In genomic region chr1:55067022-55067781, GRCh38 we compare ENCODE assay signal across 12 cellular contexts. TPM values are rescaled to one million over a fixed set of nuclear protein-coding genes. Genes with fewer than 3 reads are reported as not detected.
DNase-seq lines count a peak whose midpoint lies in the region; ATAC-seq and TF ChIP-seq lines count a peak whose summit lies in the region.
"Had no signal": no experiment of that assay in that cellular context is flagged by ENCODE, and none has a peak within 500 bp of the region (broad histone marks: within the 10 kb centered on the region; RNA-seq: fewer than 3 reads in every experiment).

No MANE protein-coding gene starts in this region.

- no peak for ATAC-seq in activated CD4-positive, alpha-beta T cell treated with anti-CD3 and anti-CD28 coated beads for 36 hours
- ATAC-seq in T-helper 17 cell, result no peak

- H3K27me3 Mint-ChIP-seq in activated CD4-positive, alpha-beta T cell treated with anti-CD3 and anti-CD28 coated beads for 36 hours, result no peaks in the 10 kb centered on the region
- H3K27me3 Mint-ChIP-seq in T-helper 17 cell, result no peaks in the 10 kb centered on the region
- peaks cover 3% of the 10 kb centered on the region for H3K27me3 Mint-ChIP-seq in endothelial cell (ENCODE audit: unreplicated experiment)

- no peaks in the 10 kb centered on the region for H3K9me3 ChIP-seq in T-helper 17 cell (ENCODE audit: control insufficient read depth, low read length, poor library complexity, severe bottlenecking)
- H3K9me3 ChIP-seq: tibial artery had no signal

- peaks cover 50% of the 10 kb centered on the region for H3K36me3 Mint-ChIP-seq in activated CD4-positive, alpha-beta T cell treated with anti-CD3 and anti-CD28 coated beads for 36 hours (ENCODE audit: low read depth)
- peaks cover 27% of the 10 kb centered on the region for H3K36me3 Mint-ChIP-seq in T-helper 17 cell (ENCODE audit: low read depth)
- H3K36me3 Mint-ChIP-seq in endothelial cell (ENCODE audit: low read depth, unreplicated experiment), result peaks cover 38% of the 10 kb centered on the region

- intact Hi-C loops in activated CD4-positive, alpha-beta T cell treated with anti-CD3 and anti-CD28 coated beads for 36 hours (cut with DNase I, micrococcal nuclease), result no loop called here

- peak overlapping the region; percentile 42 for H3K27ac Mint-ChIP-seq in activated CD4-positive, alpha-beta T cell treated with anti-CD3 and anti-CD28 coated beads for 36 hours
- peak overlapping the region; percentile 62 for H3K27ac Mint-ChIP-seq in T-helper 17 cell
- no peak overlapping the region for H3K27ac Mint-ChIP-seq in endothelial cell (ENCODE audit: unreplicated experiment)

- no peak overlapping the region for H3K27ac ChIP-seq in substantia nigra (ENCODE audit: low read depth, low read length, poor library complexity, severe bottlenecking)
- H3K27ac ChIP-seq: tibial artery had no signal

- no peaks in the 10 kb centered on the region for H3K4me1 Mint-ChIP-seq in activated CD4-positive, alpha-beta T cell treated with anti-CD3 and anti-CD28 coated beads for 36 hours
- peaks cover 13% of the 10 kb centered on the region for H3K4me1 Mint-ChIP-seq in T-helper 17 cell
- peaks cover 3% of the 10 kb centered on the region for H3K4me1 Mint-ChIP-seq in endothelial cell (ENCODE audit: unreplicated experiment)

- CTCF ChIA-PET in activated CD4-positive, alpha-beta T cell treated with anti-CD3 and anti-CD28 coated beads for 36 hours (lab: Charles Lee), result interaction anchor here (1.1 kb wide), 1 partner anchor 51 kb away, joined by 4 read pairs; no protein-coding TSS in a partner anchor

- POLR2A ChIA-PET in activated CD4-positive, alpha-beta T cell treated with anti-CD3 and anti-CD28 coated beads for 36 hours (lab: Charles Lee), result no interaction called here

- no peaks in the 10 kb centered on the region for H3K9me3 Mint-ChIP-seq in activated CD4-positive, alpha-beta T cell treated with anti-CD3 and anti-CD28 coated beads for 36 hours (ENCODE audit: low read depth)
- H3K9me3 Mint-ChIP-seq in endothelial cell (ENCODE audit: unreplicated experiment), result no peaks in the 10 kb centered on the region

- H3K4me3 Mint-ChIP-seq in activated CD4-positive, alpha-beta T cell treated with anti-CD3 and anti-CD28 coated beads for 36 hours, result no peak overlapping the region
- no peak overlapping the region for H3K4me3 Mint-ChIP-seq in T-helper 17 cell
- no peak overlapping the region for H3K4me3 Mint-ChIP-seq in endothelial cell (ENCODE audit: unreplicated experiment)

- no peak for DNase-seq in activated CD4-positive, alpha-beta T cell treated with anti-CD3 and anti-CD28 coated beads for 36 hours
- DNase-seq in activated CD4-positive, alpha-beta T cell treated with anti-CD3 and anti-CD28 coated beads for 48 hours, result no peak
- DNase-seq in T-helper 17 cell (no peak), hippocampal formation (lab: John Stamatoyannopoulos, UW) (peak; percentile 82 to 89), substantia nigra (lab: John Stamatoyannopoulos, UW) (peak in 46 of 49 donors; percentile 16 to 95 (median 78)), DMS153 (lab: John Stamatoyannopoulos, UW) (no peak), HPDE6-E6E7 (ENCODE audit: extremely low spot score) (no peak), endothelial cell (ENCODE audit: low spot score) (no peak)
- DNase-seq: activated CD4-positive, alpha-beta T cell treated with anti-CD3 and anti-CD28 coated beads, Interleukin-2, amount 50 U/mL, for 1 hour; activated naive CD4-positive, alpha-beta T cell treated with Interleukin-2 at 50 U/mL for 16 hours had no signal

- no peak for TF ChIP-seq CTCF in endothelial cell (IDR thresholded peaks at IDR 0.05; ENCODE audit: unreplicated experiment)

RNA-seq across cellular contexts. Expression of gene PCSK9, which starts 27.9 kb away (rescaled TPM):
- total RNA-seq in activated CD4-positive, alpha-beta T cell treated with anti-CD3 and anti-CD28 coated beads for 36 hours, result not detected
- total RNA-seq in T-helper 17 cell, result not detected
- 6.8 TPM for total RNA-seq in endothelial cell (ENCODE audit: unreplicated experiment)
- total RNA-seq: lung microvascular endothelial cell had no signal

Comparison
In these comparisons a context has a peak if more than half of its experiments do, and no peak if none do; other contexts are left out.
1. DNase-seq: peak in hippocampal formation (2 of 2) and substantia nigra (46 of 49); none in activated CD4-positive, alpha-beta T cell treated with anti-CD3 and anti-CD28 coated beads for 36 hours (single experiment), activated CD4-positive, alpha-beta T cell treated with anti-CD3 and anti-CD28 coated beads for 48 hours (single experiment), T-helper 17 cell (0 of 3), DMS153 (single experiment), HPDE6-E6E7 (single experiment) and endothelial cell (single experiment).